In genomic region chr22:20034143-20034542, GRCh38 we compare ENCODE assay signal across 27 cellular contexts. TPM values are rescaled to one million over a fixed set of nuclear protein-coding genes. Genes with fewer than 3 reads are reported as not detected.
DNase-seq lines count a peak whose midpoint lies in the region; ATAC-seq and TF ChIP-seq lines count a peak whose summit lies in the region.
"Had no signal": no experiment of that assay in that cellular context is flagged by ENCODE, and none has a peak within 500 bp of the region (broad histone marks: within the 10 kb centered on the region; RNA-seq: fewer than 3 reads in every experiment).

No MANE protein-coding gene starts in this region.

- no peak for DNase-seq in CD4-positive, alpha-beta memory T cell
- DNase-seq in GM12864 (ENCODE audit: low read depth), result peak; percentile 62
- DNase-seq in activated B cell treated with CpG ODN at 0.5 μM for 24 hours, result no peak
- peak; percentile 85 for DNase-seq in osteoblast (ENCODE audit: insufficient read length, low spot score, missing footprints)
- no peak for DNase-seq in glutamatergic neuron
- DNase-seq in NCI-H526 treated with DMSO at 0.1 percent for 48 hours (lab: John Stamatoyannopoulos, UW), result no peak
- no peak for DNase-seq in hypothalamus (lab: John Stamatoyannopoulos, UW)
- DNase-seq: activated CD4-positive, alpha-beta T cell treated with anti-CD3 and anti-CD28 coated beads for 48 hours; activated gamma-delta T cell treated with Interleukin-2 at 50 U/mL for 16 hours; activated T-cell treated with anti-CD3 and anti-CD28 coated beads, Interleukin-2, amount 50 U/mL, for 1 hour; CD4-positive, alpha-beta T cell; lower lobe of right lung; naive thymus-derived CD8-positive, alpha-beta T cell; NCI-H1436 treated with DMSO at 0.1 percent for 48 hours; NCI-H345; Peyer's patch; SHP77 treated with DMSO at 0.1 percent for 48 hours; stimulated activated CD4-positive, alpha-beta T cell treated with anti-CD3 and anti-CD28 coated beads, Interleukin-12 subunit alpha, Interleukin-12 subunit beta, amount 100 ng/mL, for 4 hours; stimulated activated CD4-positive, alpha-beta T cell treated with anti-CD3 and anti-CD28 coated beads, Interleukin-2, amount 100 ng/mL, for 48 hours; transverse colon had no signal

- H3K4me1 Mint-ChIP-seq in CD4-positive, alpha-beta memory T cell, result peaks cover 20 to 39% (median 30%) of the 10 kb centered on the region in 4 donors
- H3K4me1 Mint-ChIP-seq in activated B cell treated with CpG ODN at 0.5 μM for 24 hours (peaks cover 84% of the 10 kb centered on the region), glutamatergic neuron (ENCODE audit: low read depth, unreplicated experiment) (peaks cover 7% of the 10 kb centered on the region)

- no peak overlapping the region for H3K4me3 Mint-ChIP-seq in CD4-positive, alpha-beta memory T cell
- H3K4me3 Mint-ChIP-seq in activated B cell treated with CpG ODN at 0.5 μM for 24 hours (peak overlapping the region; percentile 52), glutamatergic neuron (ENCODE audit: unreplicated experiment) (no peak overlapping the region)
- H3K4me3 Mint-ChIP-seq: CD4-positive, alpha-beta T cell; dendritic cell treated with granulocyte-macrophage colony-stimulating factor and Interleukin-4, amounts not matched to agents 40 ng/mL and 50 ng/mL, for 4 days had no signal

- H3K4me2 ChIP-seq in osteoblast (ENCODE audit: insufficient read depth, low read length), result no peak overlapping the region

- peaks cover 13 to 31% of the 10 kb centered on the region in 2 donors for H3K36me3 Mint-ChIP-seq in CD4-positive, alpha-beta memory T cell
- peaks cover 30% of the 10 kb centered on the region for H3K36me3 Mint-ChIP-seq in activated B cell treated with CpG ODN at 0.5 μM for 24 hours (ENCODE audit: low read depth)
- H3K36me3 Mint-ChIP-seq in glutamatergic neuron (ENCODE audit: unreplicated experiment), result no peaks in the 10 kb centered on the region

- CTCF ChIA-PET in CD4-positive, alpha-beta memory T cell (lab: Charles Lee; ENCODE audit: partially characterized antibody), result no interaction called here
- CTCF ChIA-PET in activated B cell treated with CpG ODN at 0.5 μM for 24 hours (lab: Charles Lee), result interaction anchor here (1.0 kb wide), 1 partner anchor 61 kb away, joined by 3 read pairs; no protein-coding TSS in a partner anchor

- ATAC-seq in activated B cell treated with CpG ODN at 0.5 μM for 24 hours (ENCODE audit: low read depth), result peak; percentile 23
- ATAC-seq: esophagus mucosa; HepG2; lower lobe of right lung; naive thymus-derived CD8-positive, alpha-beta T cell had no signal

- H2AFZ ChIP-seq in osteoblast (ENCODE audit: low read length), result no peak overlapping the region

- no peaks in the 10 kb centered on the region for H3K9me3 ChIP-seq in CD4-positive, alpha-beta memory T cell (ENCODE audit: control insufficient read depth in 1 of 2, low read length in 2 of 2)
- no peaks in the 10 kb centered on the region for H3K9me3 ChIP-seq in osteoblast (ENCODE audit: low read depth, low read length)
- H3K9me3 ChIP-seq: HAP-1, heart left ventricle, lower lobe of right lung, Peyer's patch, psoas muscle, transverse colon had no signal

- H3K27me3 Mint-ChIP-seq in CD4-positive, alpha-beta memory T cell, result no peaks in the 10 kb centered on the region
- H3K27me3 Mint-ChIP-seq in activated B cell treated with CpG ODN at 0.5 μM for 24 hours (no peaks in the 10 kb centered on the region), glutamatergic neuron (ENCODE audit: unreplicated experiment) (no peaks in the 10 kb centered on the region)
- H3K27me3 Mint-ChIP-seq: CD4-positive, alpha-beta T cell; dendritic cell treated with granulocyte-macrophage colony-stimulating factor and Interleukin-4, amounts not matched to agents 40 ng/mL and 50 ng/mL, for 4 days; naive thymus-derived CD8-positive, alpha-beta T cell had no signal

- POLR2A ChIA-PET in CD4-positive, alpha-beta memory T cell (lab: Charles Lee; ENCODE audit: partially characterized antibody), result interaction anchor here (0.5 kb wide), 1 partner anchor 1616 kb away, joined by 3 read pairs; no protein-coding TSS in a partner anchor
- POLR2A ChIA-PET in activated B cell treated with CpG ODN at 0.5 μM for 24 hours (lab: Charles Lee), result interaction anchor here (1.2 to 5.8 kb wide), 2 partner anchors 14 to 83 kb away, joined by 3 to 59 read pairs; partner anchors contain the start of genes TANGO2 and TRMT2A

- H3K9me3 Mint-ChIP-seq in CD4-positive, alpha-beta memory T cell, result no peaks in the 10 kb centered on the region
- H3K9me3 Mint-ChIP-seq in activated B cell treated with CpG ODN at 0.5 μM for 24 hours, result peaks cover 3% of the 10 kb centered on the region
- H3K9me3 Mint-ChIP-seq in glutamatergic neuron (ENCODE audit: unreplicated experiment), result peaks cover 4% of the 10 kb centered on the region
- H3K9me3 Mint-ChIP-seq: CD4-positive, alpha-beta T cell; dendritic cell treated with granulocyte-macrophage colony-stimulating factor and Interleukin-4, amounts not matched to agents 40 ng/mL and 50 ng/mL, for 4 days; naive thymus-derived CD8-positive, alpha-beta T cell had no signal

- peaks cover 50% of the 10 kb centered on the region for H4K20me1 ChIP-seq in osteoblast (ENCODE audit: insufficient read depth, low read length)

- H3K79me2 ChIP-seq in osteoblast (ENCODE audit: insufficient read depth, low read length), result peaks cover 69% of the 10 kb centered on the region

- peaks cover 36% of the 10 kb centered on the region for H3K4me1 ChIP-seq in CD4-positive, alpha-beta memory T cell (ENCODE audit: insufficient read depth, low read length)
- peaks cover 7% of the 10 kb centered on the region for H3K4me1 ChIP-seq in osteoblast (ENCODE audit: insufficient read depth, low read length)
- H3K4me1 ChIP-seq: HAP-1 had no signal

- H3K36me3 ChIP-seq in CD4-positive, alpha-beta memory T cell (ENCODE audit: insufficient read depth, low read length), result peaks cover 24% of the 10 kb centered on the region
- peaks cover 26% of the 10 kb centered on the region for H3K36me3 ChIP-seq in osteoblast (ENCODE audit: insufficient read depth, low read length)
- H3K36me3 ChIP-seq: HAP-1 had no signal

- no peak overlapping the region for H3K27ac ChIP-seq in CD4-positive, alpha-beta memory T cell (ENCODE audit: low read depth, low read length)
- no peak overlapping the region for H3K27ac ChIP-seq in osteoblast (ENCODE audit: low read depth, low read length)
- H3K27ac ChIP-seq: lower lobe of right lung, Peyer's patch, transverse colon, VCaP had no signal

- intact Hi-C loops in CD4-positive, alpha-beta memory T cell (cut with micrococcal nuclease), result no loop called here
- intact Hi-C loops in activated B cell treated with CpG ODN at 0.5 μM for 24 hours (cut with micrococcal nuclease), result no loop called here

- no peak overlapping the region for H3K4me3 ChIP-seq in CD4-positive, alpha-beta memory T cell (ENCODE audit: low read length in 2 of 2)
- H3K4me3 ChIP-seq in GM12864 (ENCODE audit: low read depth, low read length) (no peak overlapping the region), osteoblast (ENCODE audit: insufficient read depth, low read length) (no peak overlapping the region)
- H3K4me3 ChIP-seq: HAP-1, heart left ventricle, lower lobe of right lung, Peyer's patch, psoas muscle, transverse colon had no signal

- TF ChIP-seq CTCF in GM12864 (IDR thresholded peaks at IDR 0.05; ENCODE audit: low read depth, low read length, missing control alignments) (no peak), activated B cell treated with CpG ODN at 0.5 μM for 24 hours (IDR thresholded peaks at IDR 0.05) (no peak), osteoblast (IDR thresholded peaks at IDR 0.05; ENCODE audit: extremely low read depth, low read depth, low read length) (no peak), glutamatergic neuron (IDR thresholded peaks at IDR 0.05; ENCODE audit: partially characterized antibody, unreplicated experiment) (no peak)

- no peaks in the 10 kb centered on the region for H3K27me3 ChIP-seq in CD4-positive, alpha-beta memory T cell (ENCODE audit: insufficient read depth, low read length)
- no peaks in the 10 kb centered on the region for H3K27me3 ChIP-seq in osteoblast (ENCODE audit: insufficient read depth, low read length)
- H3K27me3 ChIP-seq: heart left ventricle, Peyer's patch, transverse colon had no signal

- H3K27ac Mint-ChIP-seq in CD4-positive, alpha-beta memory T cell, result peak overlapping the region in 5 of 7 donors; percentile 5 to 87 (median 52)
- peak overlapping the region; percentile 85 for H3K27ac Mint-ChIP-seq in activated B cell treated with CpG ODN at 0.5 μM for 24 hours
- no peak overlapping the region for H3K27ac Mint-ChIP-seq in glutamatergic neuron (ENCODE audit: unreplicated experiment)
- H3K27ac Mint-ChIP-seq: CD4-positive, alpha-beta T cell; dendritic cell treated with granulocyte-macrophage colony-stimulating factor and Interleukin-4, amounts not matched to agents 40 ng/mL and 50 ng/mL, for 4 days had no signal

RNA-seq across cellular contexts. Expression of gene TANGO2, which starts 13.2 kb away (rescaled TPM):
- 10 to 100 TPM; 50.6 to 51.5 TPM for total RNA-seq in CD4-positive, alpha-beta memory T cell
- polyA plus RNA-seq in CD4-positive, alpha-beta memory T cell, result 10 to 100 TPM; 40.9 to 43.9 TPM
- total RNA-seq in activated B cell treated with CpG ODN at 0.5 μM for 24 hours (46.1 and 47.2 TPM in 2 replicates), osteoblast (41.8 and 43.8 TPM in 2 replicates), glutamatergic neuron (ENCODE audit: unreplicated experiment) (31.8 TPM)

RNA-seq across cellular contexts. Expression of gene ARVCF, which starts 17.5 kb away (rescaled TPM):
- total RNA-seq in CD4-positive, alpha-beta memory T cell, result 1 to 10 TPM; 3.5 to 4.2 TPM
- polyA plus RNA-seq in CD4-positive, alpha-beta memory T cell, result under 1 TPM in 1 of 2 donors, not detected in 1; 0.28 TPM
- 2.3 and 6.5 TPM in 2 replicates for total RNA-seq in activated B cell treated with CpG ODN at 0.5 μM for 24 hours
- 19.7 and 27.1 TPM in 2 replicates for total RNA-seq in osteoblast
- total RNA-seq in glutamatergic neuron (ENCODE audit: unreplicated experiment), result 119 TPM

RNA-seq across cellular contexts. Expression of gene DGCR8, which starts 45.9 kb away (rescaled TPM):
- total RNA-seq in CD4-positive, alpha-beta memory T cell, result 10 to 100 TPM; 47.6 to 48.2 TPM
- polyA plus RNA-seq in CD4-positive, alpha-beta memory T cell, result 1 to 10 TPM; 2.2 to 5.1 TPM
- total RNA-seq in activated B cell treated with CpG ODN at 0.5 μM for 24 hours, result 34.6 and 35.5 TPM in 2 replicates
- total RNA-seq in osteoblast, result 25.9 and 44.2 TPM in 2 replicates
- 93.1 TPM for total RNA-seq in glutamatergic neuron (ENCODE audit: unreplicated experiment)

Comparison
In these comparisons a context has a peak if more than half of its experiments do, and no peak if none do; other contexts are left out.
1. DNase-seq: peak in GM12864 (single experiment) and osteoblast (single experiment); none in CD4-positive, alpha-beta memory T cell (0 of 5), activated B cell treated with CpG ODN at 0.5 μM for 24 hours (single experiment), glutamatergic neuron (single experiment), NCI-H526 treated with DMSO at 0.1 percent for 48 hours (single experiment) and hypothalamus (0 of 51).